ENCODE assay signal across 8 cellular contexts in the genomic region with DNA sequence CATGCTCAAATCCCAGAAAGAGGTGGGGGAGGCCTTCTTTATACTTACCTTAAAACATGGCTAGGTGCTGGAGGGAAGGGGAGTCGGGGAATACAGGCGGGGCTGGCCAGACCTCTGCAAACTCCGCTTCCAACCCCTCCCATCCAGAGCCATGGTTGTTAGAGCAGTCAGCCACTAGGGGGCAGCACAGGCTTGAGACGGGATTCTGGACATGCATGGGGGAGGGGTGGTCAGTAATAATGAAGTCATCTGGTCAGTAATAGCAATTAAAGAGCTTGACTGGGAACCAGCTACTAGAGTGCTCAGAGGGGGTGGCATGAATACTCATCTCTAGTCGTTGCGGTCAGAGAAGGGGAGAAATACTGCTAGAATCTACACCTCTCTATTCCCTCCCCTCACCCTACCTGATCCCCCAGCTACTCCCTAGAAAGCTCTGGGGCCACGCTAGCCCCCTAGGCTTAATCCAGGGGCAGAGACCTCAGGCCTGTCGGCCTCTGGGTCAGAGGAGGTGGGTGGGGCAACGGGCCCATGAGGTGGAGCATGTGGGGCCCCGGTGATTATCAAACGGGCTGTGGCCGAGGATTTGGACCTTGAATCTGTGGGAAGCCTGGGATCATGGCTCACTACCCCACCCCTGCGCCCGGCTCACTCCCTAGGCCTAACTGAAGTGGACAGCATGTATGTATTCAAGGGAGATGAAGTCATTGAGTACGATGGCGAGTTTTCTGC. TPM values are rescaled to one million over a fixed set of nuclear protein-coding genes. Genes with fewer than 3 reads are reported as not detected.
DNase-seq lines count a peak whose midpoint lies in the region; ATAC-seq, FAIRE-seq and TF ChIP-seq lines count a peak whose summit lies in the region.

No MANE protein-coding gene starts in this region.

- H3K4me2 ChIP-seq in A549, result peak overlapping the region; percentile 46

- TF ChIP-seq POLR2A in A549 (IDR thresholded peaks at IDR 0.05; ENCODE audit: low read length), result no peak

- H3K4me1 ChIP-seq in A549, result peaks cover 18% of the 10 kb centered on the region

- H3K9me3 ChIP-seq in A549, result no peaks in the 10 kb centered on the region

- intact Hi-C loops in activated T-helper 1 cell treated with anti-CD3 and anti-CD28 coated beads, Interleukin-12 subunit alpha, Interleukin-12 subunit beta, Interleukin-2, Interleukin-4 antibody, amounts not matched to agents 30 ng/mL and 10 ng/mL and 1 ng/mL, durations not matched to agents 14 hours and 24 hours and 36 hours (cut with micrococcal nuclease), result loop anchor here (1.0 kb wide), 5 partner anchors 13 to 183 kb away; no protein-coding TSS in a partner anchor
- intact Hi-C loops in natural killer cell (cut with micrococcal nuclease), result loop anchor here (1.0 to 2.0 kb wide), 4 partner anchors 59 to 414 kb away; no protein-coding TSS in a partner anchor

- no peaks in the 10 kb centered on the region for H3K27me3 Mint-ChIP-seq in activated T-helper 1 cell treated with anti-CD3 and anti-CD28 coated beads, Interleukin-12 subunit alpha, Interleukin-12 subunit beta, Interleukin-2, Interleukin-4 antibody, amounts not matched to agents 30 ng/mL and 10 ng/mL and 1 ng/mL, durations not matched to agents 14 hours and 24 hours and 36 hours (ENCODE audit: insufficient read depth)
- peaks cover 0 to 2% of the 10 kb centered on the region in 2 donors for H3K27me3 Mint-ChIP-seq in natural killer cell (ENCODE audit: low read depth in 2 of 2)
- H3K27me3 Mint-ChIP-seq in stimulated activated memory B cell treated with anti-CD40 and anti-IgM and Interleukin-4, amounts not matched to agents 10 μg/mL and 1 μg/mL and 100 μg/mL, for 72 hours, result no peaks in the 10 kb centered on the region

- TF ChIP-seq RAD21 in A549 (conservative IDR thresholded peaks at IDR 0.05 in 1 of 2, IDR thresholded peaks at IDR 0.05 in 1 of 2), result peak; percentile 92 to 95

- TF ChIP-seq EP300 in A549 (IDR thresholded peaks at IDR 0.05), result no peak

- no peak overlapping the region for H3K27ac Mint-ChIP-seq in activated T-helper 1 cell treated with anti-CD3 and anti-CD28 coated beads, Interleukin-12 subunit alpha, Interleukin-12 subunit beta, Interleukin-2, Interleukin-4 antibody, amounts not matched to agents 30 ng/mL and 10 ng/mL and 1 ng/mL, durations not matched to agents 14 hours and 24 hours and 36 hours
- no peak overlapping the region for H3K27ac Mint-ChIP-seq in natural killer cell
- no peak overlapping the region for H3K27ac Mint-ChIP-seq in stimulated activated memory B cell treated with anti-CD40 and anti-IgM and Interleukin-4, amounts not matched to agents 10 μg/mL and 1 μg/mL and 100 μg/mL, for 72 hours

- CTCF ChIA-PET in A549 (lab: Yijun Ruan, JAX), result interaction anchor here (0.5 to 6.7 kb wide), 75 partner anchors 10 to 1871 kb away, joined by 3 to 108 read pairs (median 6); a partner anchor contains a TSS

- TF ChIP-seq CTCF in A549 (IDR thresholded peaks at IDR 0.05) (peak; percentile 92), LNCAP (IDR thresholded peaks at IDR 0.05) (peak; percentile 98), fibroblast of pulmonary artery (IDR thresholded peaks at IDR 0.05; ENCODE audit: low read length, missing control alignments) (peak; percentile 95), natural killer cell (IDR thresholded peaks at IDR 0.05) (peak; percentile 88)

- FAIRE-seq in A549 (lab: Jason Lieb, UNC), result peak; percentile 36

- H3K4me1 Mint-ChIP-seq in activated T-helper 1 cell treated with anti-CD3 and anti-CD28 coated beads, Interleukin-12 subunit alpha, Interleukin-12 subunit beta, Interleukin-2, Interleukin-4 antibody, amounts not matched to agents 30 ng/mL and 10 ng/mL and 1 ng/mL, durations not matched to agents 14 hours and 24 hours and 36 hours (ENCODE audit: low read depth), result no peaks in the 10 kb centered on the region
- no peaks in the 10 kb centered on the region for H3K4me1 Mint-ChIP-seq in natural killer cell
- H3K4me1 Mint-ChIP-seq in stimulated activated memory B cell treated with anti-CD40 and anti-IgM and Interleukin-4, amounts not matched to agents 10 μg/mL and 1 μg/mL and 100 μg/mL, for 72 hours, result no peaks in the 10 kb centered on the region

- no peaks in the 10 kb centered on the region for H3K9me3 Mint-ChIP-seq in activated T-helper 1 cell treated with anti-CD3 and anti-CD28 coated beads, Interleukin-12 subunit alpha, Interleukin-12 subunit beta, Interleukin-2, Interleukin-4 antibody, amounts not matched to agents 30 ng/mL and 10 ng/mL and 1 ng/mL, durations not matched to agents 14 hours and 24 hours and 36 hours
- H3K9me3 Mint-ChIP-seq in natural killer cell, result no peaks in the 10 kb centered on the region
- no peaks in the 10 kb centered on the region for H3K9me3 Mint-ChIP-seq in stimulated activated memory B cell treated with anti-CD40 and anti-IgM and Interleukin-4, amounts not matched to agents 10 μg/mL and 1 μg/mL and 100 μg/mL, for 72 hours

- H3K36me3 Mint-ChIP-seq in activated T-helper 1 cell treated with anti-CD3 and anti-CD28 coated beads, Interleukin-12 subunit alpha, Interleukin-12 subunit beta, Interleukin-2, Interleukin-4 antibody, amounts not matched to agents 30 ng/mL and 10 ng/mL and 1 ng/mL, durations not matched to agents 14 hours and 24 hours and 36 hours (ENCODE audit: low read depth), result no peaks in the 10 kb centered on the region
- H3K36me3 Mint-ChIP-seq in natural killer cell, result no peaks in the 10 kb centered on the region
- no peaks in the 10 kb centered on the region for H3K36me3 Mint-ChIP-seq in stimulated activated memory B cell treated with anti-CD40 and anti-IgM and Interleukin-4, amounts not matched to agents 10 μg/mL and 1 μg/mL and 100 μg/mL, for 72 hours

- no peak overlapping the region for H3K4me3 Mint-ChIP-seq in activated T-helper 1 cell treated with anti-CD3 and anti-CD28 coated beads, Interleukin-12 subunit alpha, Interleukin-12 subunit beta, Interleukin-2, Interleukin-4 antibody, amounts not matched to agents 30 ng/mL and 10 ng/mL and 1 ng/mL, durations not matched to agents 14 hours and 24 hours and 36 hours
- H3K4me3 Mint-ChIP-seq in natural killer cell, result no peak overlapping the region
- H3K4me3 Mint-ChIP-seq in stimulated activated memory B cell treated with anti-CD40 and anti-IgM and Interleukin-4, amounts not matched to agents 10 μg/mL and 1 μg/mL and 100 μg/mL, for 72 hours, result no peak overlapping the region

- H3K27ac ChIP-seq in A549, result peak overlapping the region; percentile 43 to 61; a peak in 5 of 6 replicates

- peak; percentile 75 to 89 for ATAC-seq in A549
- ATAC-seq in GM18868 (IDR thresholded peaks at IDR 0.05; ENCODE audit: unreplicated experiment), result peak; percentile 57
- ATAC-seq in natural killer cell, result peak; percentile 85 to 99 (median 97)
- ATAC-seq in stimulated activated memory B cell treated with anti-CD40 and anti-IgM and Interleukin-4, amounts not matched to agents 10 μg/mL and 1 μg/mL and 100 μg/mL, for 72 hours, result peak; percentile 81

- 31% methylated on average over 16 of the region's 16 CpGs for WGBS in A549 (ENCODE audit: missing lambda C conversion rate)

- H3K4me3 ChIP-seq in A549, result no peak overlapping the region
- no peak overlapping the region for H3K4me3 ChIP-seq in fibroblast of pulmonary artery (replicated peaks; ENCODE audit: low read depth, low read length)

- POLR2A ChIA-PET in A549 (lab: Yijun Ruan, JAX), result interaction anchor here (1.2 kb wide), 1 partner anchor 26 kb away, joined by 3 read pairs; no protein-coding TSS in a partner anchor

- DNase-seq in A549 (ENCODE audit: low read depth in 1 of 2, low spot score in 1 of 2) (peak; percentile 68 to 78), RKO (ENCODE audit: low spot score) (peak; percentile 89), fibroblast of pulmonary artery (ENCODE audit: low read depth) (peak; percentile 87), natural killer cell (peak; percentile 78)
- peak; percentile 63 for DNase-seq in activated T-helper 1 cell treated with anti-CD3 and anti-CD28 coated beads, Interleukin-12 subunit alpha, Interleukin-12 subunit beta, Interleukin-2, Interleukin-4 antibody, amounts not matched to agents 30 ng/mL and 10 ng/mL and 1 ng/mL, durations not matched to agents 14 hours and 24 hours and 36 hours (ENCODE audit: low spot score)

TF ChIP-seq in A549, 52 proteins besides CTCF, POLR2A, EP300 and RAD21 (continues in another document):
- no peak for TF ChIP-seq FOSL2 (IDR thresholded peaks at IDR 0.05)
- no peak for TF ChIP-seq FOSL2 (CRISPR knock-in tag; IDR thresholded peaks at IDR 0.05)

RNA-seq across cellular contexts. Expression of a gene that starts 2.9 kb away (rescaled TPM):
- 0.04 and 0.08 TPM in 2 replicates for polyA plus RNA-seq in A549 (2011; rRNA removed)
- polyA plus RNA-seq in A549 (2012; cell fraction: cytosol; rRNA removed), result not detected in 2 replicates
- not detected in 2 replicates for polyA plus RNA-seq in A549 (2012; cell fraction: nucleus; rRNA removed)
- polyA plus RNA-seq in A549 (2017; fragmentation: RNase III; extraction: RNeasy Plus Mini Kit Qiagen cat#74134 plus additional on column Dnase treatment), result 0.04 TPM in 1 of 3 replicates, not detected in the others
- polyA minus RNA-seq in A549 (2011; rRNA and poly(A)+ RNA removed), result 0.41 TPM in 1 of 2 replicates, not detected in the other
- total RNA-seq in activated T-helper 1 cell treated with anti-CD3 and anti-CD28 coated beads, Interleukin-12 subunit alpha, Interleukin-12 subunit beta, Interleukin-2, Interleukin-4 antibody, amounts not matched to agents 30 ng/mL and 10 ng/mL and 1 ng/mL, durations not matched to agents 14 hours and 24 hours and 36 hours, result not detected in 2 replicates
- total RNA-seq in natural killer cell, result not detected

RNA-seq across cellular contexts. Expression of a gene that starts 11.9 kb away (rescaled TPM):
- polyA plus RNA-seq in A549 (2011; rRNA removed) (115 and 130 TPM in 2 replicates), A549 (2017; fragmentation: RNase III; extraction: RNeasy Plus Mini Kit Qiagen cat#74134 plus additional on column Dnase treatment) (136 to 157 TPM (median 150 TPM) in 3 replicates)
- polyA plus RNA-seq in A549 (2012; cell fraction: cytosol; rRNA removed), result 149 and 158 TPM in 2 replicates
- polyA plus RNA-seq in A549 (2012; cell fraction: nucleus; rRNA removed), result 53.6 and 58.6 TPM in 2 replicates
- polyA minus RNA-seq in A549 (2011; rRNA and poly(A)+ RNA removed), result 73.9 and 80.8 TPM in 2 replicates
- total RNA-seq in activated T-helper 1 cell treated with anti-CD3 and anti-CD28 coated beads, Interleukin-12 subunit alpha, Interleukin-12 subunit beta, Interleukin-2, Interleukin-4 antibody, amounts not matched to agents 30 ng/mL and 10 ng/mL and 1 ng/mL, durations not matched to agents 14 hours and 24 hours and 36 hours, result 71.2 and 71.3 TPM in 2 replicates
- 10 to 100 TPM; 25.3 to 27.9 (median 25.5) TPM for total RNA-seq in natural killer cell

RNA-seq across cellular contexts. Expression of a gene that starts 41.9 kb away (rescaled TPM):
- polyA plus RNA-seq in A549 (2011; rRNA removed), result not detected in 2 replicates
- polyA plus RNA-seq in A549 (2012; cell fraction: cytosol; rRNA removed), result not detected in 2 replicates
- not detected in 2 replicates for polyA plus RNA-seq in A549 (2012; cell fraction: nucleus; rRNA removed)
- polyA plus RNA-seq in A549 (2017; fragmentation: RNase III; extraction: RNeasy Plus Mini Kit Qiagen cat#74134 plus additional on column Dnase treatment), result not detected in 3 replicates
- polyA minus RNA-seq in A549 (2011; rRNA and poly(A)+ RNA removed), result not detected in 2 replicates
- not detected in 2 replicates for total RNA-seq in activated T-helper 1 cell treated with anti-CD3 and anti-CD28 coated beads, Interleukin-12 subunit alpha, Interleukin-12 subunit beta, Interleukin-2, Interleukin-4 antibody, amounts not matched to agents 30 ng/mL and 10 ng/mL and 1 ng/mL, durations not matched to agents 14 hours and 24 hours and 36 hours
- total RNA-seq in natural killer cell, result not detected
